ENCODE assay signal across 12 cellular contexts in genomic region chr20:51494241-51495110, GRCh38. TPM values are rescaled to one million over a fixed set of nuclear protein-coding genes. Genes with fewer than 3 reads are reported as not detected.
A peak's percentile ranks its signal among the peaks of the same experiment; 100 is the strongest.
DNase-seq lines count a peak whose midpoint lies in the region; ATAC-seq and TF ChIP-seq lines count a peak whose summit lies in the region.
"Had no signal": no experiment of that assay in that cellular context is flagged by ENCODE, and none has a peak within 500 bp of the region (broad histone marks: within the 10 kb centered on the region; RNA-seq: fewer than 3 reads in every experiment).

No MANE protein-coding gene starts in this region.

- H3K27ac ChIP-seq in CD8-positive, alpha-beta T cell (ENCODE audit: low read depth, low read length): peak overlapping the region; percentile 43
- H3K27ac ChIP-seq in OCI-LY3 (ENCODE audit: low read length) (no peak overlapping the region), GM23248 (no peak overlapping the region), ascending aorta (no peak overlapping the region)
- peak overlapping the region; percentile 71 for H3K27ac ChIP-seq in naive thymus-derived CD4-positive, alpha-beta T cell (ENCODE audit: low read depth, low read length)
- H3K27ac ChIP-seq: dorsolateral prefrontal cortex had no signal

- POLR2A ChIA-PET in CD8-positive, alpha-beta T cell (lab: Charles Lee): interaction anchor here (0.8 to 2.2 kb wide), 5 partner anchors 14 to 70 kb away, joined by 3 to 8 read pairs (median 5); no protein-coding TSS in a partner anchor
- POLR2A ChIA-PET in naive thymus-derived CD4-positive, alpha-beta T cell (lab: Charles Lee): interaction anchor here (0.5 to 2.0 kb wide), 11 partner anchors 8 to 536 kb away, joined by 3 to 8 read pairs (median 3); partner anchors contain the start of genes DPM1, MOCS3 and NFATC2

- in situ Hi-C loops in GM23248 (cut with MboI): no loop called here

- H3K36me3 Mint-ChIP-seq in CD8-positive, alpha-beta T cell: peaks cover 29% of the 10 kb centered on the region
- H3K36me3 Mint-ChIP-seq in activated T-helper 17 cell treated with anti-CD3 and anti-CD28 coated beads, Interleukin-2, amount 50 U/mL, for 72 hours (ENCODE audit: low read depth): peaks cover 96% of the 10 kb centered on the region
- peaks cover 0 to 54% (median 9%) of the 10 kb centered on the region in 5 donors for H3K36me3 Mint-ChIP-seq in naive thymus-derived CD4-positive, alpha-beta T cell
- H3K36me3 Mint-ChIP-seq in glutamatergic neuron (ENCODE audit: unreplicated experiment): no peaks in the 10 kb centered on the region

- no peaks in the 10 kb centered on the region for H3K27me3 Mint-ChIP-seq in CD8-positive, alpha-beta T cell (ENCODE audit: low read depth)
- H3K27me3 Mint-ChIP-seq in activated T-helper 17 cell treated with anti-CD3 and anti-CD28 coated beads, Interleukin-2, amount 50 U/mL, for 72 hours: no peaks in the 10 kb centered on the region
- no peaks in the 10 kb centered on the region for H3K27me3 Mint-ChIP-seq in naive thymus-derived CD4-positive, alpha-beta T cell
- peaks cover 6% of the 10 kb centered on the region for H3K27me3 Mint-ChIP-seq in glutamatergic neuron (ENCODE audit: unreplicated experiment)

- TF ChIP-seq CTCF in CD8-positive, alpha-beta T cell (IDR thresholded peaks at IDR 0.05): no peak
- TF ChIP-seq CTCF in OCI-LY3 (IDR thresholded peaks at IDR 0.05; ENCODE audit: low read depth, low read length) (no peak), glutamatergic neuron (IDR thresholded peaks at IDR 0.05; ENCODE audit: partially characterized antibody, unreplicated experiment) (no peak), ascending aorta (IDR thresholded peaks at IDR 0.05) (no peak)

- no peaks in the 10 kb centered on the region for H3F3A ChIP-seq in GM23248 (ENCODE audit: insufficient read depth)

- H3K4me1 ChIP-seq in CD8-positive, alpha-beta T cell (ENCODE audit: insufficient read depth, low read length): peaks cover 80% of the 10 kb centered on the region
- H3K4me1 ChIP-seq in OCI-LY3 (ENCODE audit: low read length) (peaks cover 44% of the 10 kb centered on the region), GM23248 (ENCODE audit: insufficient read depth) (0 out of 2 replicates have a peak, but pooled peaks cover 4% of the 10 kb centered on the region), ascending aorta (peaks cover 3 to 14% of the 10 kb centered on the region in 2 donors)
- H3K4me1 ChIP-seq in naive thymus-derived CD4-positive, alpha-beta T cell (ENCODE audit: control insufficient read depth in 2 of 2, insufficient read depth in 2 of 2, low read length in 2 of 2): peaks cover 74 to 97% of the 10 kb centered on the region in 2 donors

- H3K4me3 ChIP-seq in CD8-positive, alpha-beta T cell (ENCODE audit: low read depth, low read length): peak overlapping the region; percentile 19
- H3K4me3 ChIP-seq in OCI-LY3 (ENCODE audit: low read length) (no peak overlapping the region), GM23248 (no peak overlapping the region), ascending aorta (no peak overlapping the region)
- H3K4me3 ChIP-seq in naive thymus-derived CD4-positive, alpha-beta T cell (ENCODE audit: low read length): peak overlapping the region; percentile 27
- H3K4me3 ChIP-seq: dorsolateral prefrontal cortex, mucosa of descending colon had no signal

- no peaks in the 10 kb centered on the region for H3K9me2 ChIP-seq in GM23248 (ENCODE audit: insufficient read depth)

- no peaks in the 10 kb centered on the region for H3K9me3 ChIP-seq in CD8-positive, alpha-beta T cell (ENCODE audit: low read length)
- H3K9me3 ChIP-seq in OCI-LY3 (ENCODE audit: insufficient read depth, low read length): no peaks in the 10 kb centered on the region
- no peaks in the 10 kb centered on the region for H3K9me3 ChIP-seq in naive thymus-derived CD4-positive, alpha-beta T cell (ENCODE audit: control insufficient read depth in 2 of 3, low read length in 3 of 3)
- H3K9me3 ChIP-seq in GM23248 (ENCODE audit: low read depth): no peaks in the 10 kb centered on the region
- H3K9me3 ChIP-seq in ascending aorta: no peaks in the 10 kb centered on the region
- H3K9me3 ChIP-seq: mucosa of descending colon had no signal

- intact Hi-C loops in CD8-positive, alpha-beta T cell (cut with DNase I, micrococcal nuclease): loop anchor here in 1 of 2 experiments (1.0 kb wide), 1 partner anchor 13 kb away; no protein-coding TSS in a partner anchor
- intact Hi-C loops in naive thymus-derived CD4-positive, alpha-beta T cell (cut with micrococcal nuclease): loop anchor here (1.0 to 10.0 kb wide), 2 partner anchors 13 to 100 kb away; no protein-coding TSS in a partner anchor
- intact Hi-C loops in ascending aorta (cut with DNase I): no loop called here

- H3K4me3 Mint-ChIP-seq in CD8-positive, alpha-beta T cell: peak overlapping the region; percentile 64
- peak overlapping the region; percentile 77 for H3K4me3 Mint-ChIP-seq in activated T-helper 17 cell treated with anti-CD3 and anti-CD28 coated beads, Interleukin-2, amount 50 U/mL, for 72 hours
- peak overlapping the region; percentile 72 to 99 (median 84) for H3K4me3 Mint-ChIP-seq in naive thymus-derived CD4-positive, alpha-beta T cell
- no peak overlapping the region for H3K4me3 Mint-ChIP-seq in glutamatergic neuron (ENCODE audit: unreplicated experiment)

- ATAC-seq in CD8-positive, alpha-beta T cell: peak; percentile 49
- ATAC-seq in activated T-helper 17 cell treated with anti-CD3 and anti-CD28 coated beads, Interleukin-2, amount 50 U/mL, for 72 hours (replicated peaks): peak; percentile 36
- peak; percentile 57 for ATAC-seq in naive thymus-derived CD4-positive, alpha-beta T cell
- ATAC-seq: mucosa of descending colon had no signal

- CTCF ChIA-PET in CD8-positive, alpha-beta T cell (lab: Charles Lee): interaction anchor here (0.7 to 2.2 kb wide), 7 partner anchors 12 to 108 kb away, joined by 3 to 11 read pairs (median 3); partner anchors contain the start of gene NFATC2
- CTCF ChIA-PET in naive thymus-derived CD4-positive, alpha-beta T cell (lab: Charles Lee): interaction anchor here (0.8 to 1.5 kb wide), 2 partner anchors 8 to 20 kb away, joined by 3 to 4 read pairs; no protein-coding TSS in a partner anchor

- H3K4me2 ChIP-seq in OCI-LY3 (ENCODE audit: low read length): 0 out of 2 replicates have a peak overlapping the region, but pooled peaks have one; percentile 0
- H3K4me2 ChIP-seq in GM23248 (ENCODE audit: unreplicated experiment): no peak overlapping the region

- H3K79me2 ChIP-seq in OCI-LY3 (ENCODE audit: low read length) (peaks cover 95% of the 10 kb centered on the region), GM23248 (ENCODE audit: insufficient read depth) (no peaks in the 10 kb centered on the region)

- WGBS in GM23248 (ENCODE audit: low coverage in 1 of 2, low lambda C conversion rate in 2 of 2, missing lambda C conversion rate in 2 of 2), 2 experiments: 96 to 97% methylated on average over 16 of the region's 16 CpGs

- H4K20me1 ChIP-seq in OCI-LY3 (ENCODE audit: insufficient read depth, low read length) (peaks cover 99% of the 10 kb centered on the region), GM23248 (ENCODE audit: insufficient read depth) (no peaks in the 10 kb centered on the region)

- H3K4me1 Mint-ChIP-seq in CD8-positive, alpha-beta T cell (ENCODE audit: low read depth): peaks cover 92% of the 10 kb centered on the region
- H3K4me1 Mint-ChIP-seq in activated T-helper 17 cell treated with anti-CD3 and anti-CD28 coated beads, Interleukin-2, amount 50 U/mL, for 72 hours: peaks cover 71% of the 10 kb centered on the region
- H3K4me1 Mint-ChIP-seq in naive thymus-derived CD4-positive, alpha-beta T cell: peaks cover 89 to 100% (median 99%) of the 10 kb centered on the region in 7 donors
- peaks cover 16% of the 10 kb centered on the region for H3K4me1 Mint-ChIP-seq in glutamatergic neuron (ENCODE audit: low read depth, unreplicated experiment)

- peak overlapping the region; percentile 91 for H3K27ac Mint-ChIP-seq in CD8-positive, alpha-beta T cell
- peak overlapping the region; percentile 82 for H3K27ac Mint-ChIP-seq in activated T-helper 17 cell treated with anti-CD3 and anti-CD28 coated beads, Interleukin-2, amount 50 U/mL, for 72 hours
- H3K27ac Mint-ChIP-seq in naive thymus-derived CD4-positive, alpha-beta T cell: peak overlapping the region; percentile 89 to 100 (median 98)
- no peak overlapping the region for H3K27ac Mint-ChIP-seq in glutamatergic neuron (ENCODE audit: unreplicated experiment)

- H2AFZ ChIP-seq in OCI-LY3 (ENCODE audit: low read depth, low read length) (no peak overlapping the region), GM23248 (no peak overlapping the region)

- H3K9ac ChIP-seq in OCI-LY3 (ENCODE audit: low read length) (no peak overlapping the region), GM23248 (no peak overlapping the region)

- no peaks in the 10 kb centered on the region for H3K9me3 Mint-ChIP-seq in CD8-positive, alpha-beta T cell
- no peaks in the 10 kb centered on the region for H3K9me3 Mint-ChIP-seq in activated T-helper 17 cell treated with anti-CD3 and anti-CD28 coated beads, Interleukin-2, amount 50 U/mL, for 72 hours
- H3K9me3 Mint-ChIP-seq in naive thymus-derived CD4-positive, alpha-beta T cell: peaks cover 0 to 4% (median 0%) of the 10 kb centered on the region in 11 donors
- H3K9me3 Mint-ChIP-seq in glutamatergic neuron (ENCODE audit: unreplicated experiment): peaks cover 4% of the 10 kb centered on the region

- no peaks in the 10 kb centered on the region for H3K27me3 ChIP-seq in CD8-positive, alpha-beta T cell (ENCODE audit: insufficient read depth, low read length)
- H3K27me3 ChIP-seq in OCI-LY3 (ENCODE audit: low read depth, low read length): no peaks in the 10 kb centered on the region
- no peaks in the 10 kb centered on the region for H3K27me3 ChIP-seq in naive thymus-derived CD4-positive, alpha-beta T cell (ENCODE audit: control insufficient read depth in 2 of 2, insufficient read depth in 2 of 2, low read length in 2 of 2)
- peaks cover 7% of the 10 kb centered on the region; the same call in 1 of the 2 replicates for H3K27me3 ChIP-seq in GM23248 (replicated peaks; ENCODE audit: insufficient read depth)
- no peaks in the 10 kb centered on the region for H3K27me3 ChIP-seq in ascending aorta

- no peaks in the 10 kb centered on the region for H3K36me3 ChIP-seq in CD8-positive, alpha-beta T cell (ENCODE audit: insufficient read depth, low read length)
- H3K36me3 ChIP-seq in OCI-LY3 (replicated peaks; ENCODE audit: low read depth, low read length) (peaks cover 75% of the 10 kb centered on the region), GM23248 (ENCODE audit: low read depth) (no peaks in the 10 kb centered on the region), ascending aorta (no peaks in the 10 kb centered on the region)
- H3K36me3 ChIP-seq in naive thymus-derived CD4-positive, alpha-beta T cell (ENCODE audit: control insufficient read depth in 2 of 3, insufficient read depth in 3 of 3, low read length in 3 of 3): peaks cover 0 to 2% (median 0%) of the 10 kb centered on the region in 3 experiments

- DNase-seq in CD8-positive, alpha-beta T cell: peak in 4 of 7 experiments; percentile 46 to 69 (median 57)
- peak in 7 of 9 donors; percentile 53 to 73 (median 67) for DNase-seq in naive thymus-derived CD4-positive, alpha-beta T cell
- DNase-seq in GM23248 (no peak), glutamatergic neuron (no peak), ascending aorta (ENCODE audit: low spot score in 2 of 2) (no peak)
- DNase-seq: dorsolateral prefrontal cortex, mucosa of descending colon, NCI-H1694, NCI-H82, SIG-M5 had no signal

RNA-seq across cellular contexts. Expression of gene NFATC2, which starts 48.0 kb away (rescaled TPM):
- 10 to 100 TPM; 32.6 to 34.9 TPM for total RNA-seq in CD8-positive, alpha-beta T cell
- total RNA-seq in activated T-helper 17 cell treated with anti-CD3 and anti-CD28 coated beads, Interleukin-2, amount 50 U/mL, for 72 hours: 10 to 100 TPM; 29.4 to 41.1 TPM
- total RNA-seq in naive thymus-derived CD4-positive, alpha-beta T cell: 10 to 100 TPM; 39.8 to 66.8 (median 44.8) TPM
- 10 to 100 TPM; 16.6 to 30.1 TPM for polyA plus RNA-seq in naive thymus-derived CD4-positive, alpha-beta T cell
- 0.11 and 0.51 TPM in 2 replicates for total RNA-seq in GM23248 (2014; rRNA removed; shearing (Covaris generic))
- 0.09 and 0.14 TPM in 2 replicates for polyA plus RNA-seq in GM23248 (2016; fragmentation: Nextera tagmentation; extraction: Ambion mirVana)
- total RNA-seq in glutamatergic neuron (ENCODE audit: unreplicated experiment) (not detected), ascending aorta (7.9 TPM)

Comparison
In these comparisons a context has a peak if more than half of its experiments do, and no peak if none do; other contexts are left out.
1. DNase-seq: peak in CD8-positive, alpha-beta T cell (4 of 7) and naive thymus-derived CD4-positive, alpha-beta T cell (7 of 9); none in GM23248 (single experiment), glutamatergic neuron (single experiment) and ascending aorta (0 of 2).
2. H3K27ac ChIP-seq: peak in CD8-positive, alpha-beta T cell (single experiment) and naive thymus-derived CD4-positive, alpha-beta T cell (single experiment); none in OCI-LY3 (single experiment), GM23248 (single experiment) and ascending aorta (0 of 2).
3. H3K4me3 ChIP-seq: peak in CD8-positive, alpha-beta T cell (single experiment) and naive thymus-derived CD4-positive, alpha-beta T cell (single experiment); none in OCI-LY3 (single experiment), GM23248 (single experiment) and ascending aorta (0 of 2).
4. Peak in every context shown above with its lines, with median percentiles within 50 percentile points of each other: ATAC-seq.